8 cellular contexts compared by ENCODE assay signal in the genomic region with DNA sequence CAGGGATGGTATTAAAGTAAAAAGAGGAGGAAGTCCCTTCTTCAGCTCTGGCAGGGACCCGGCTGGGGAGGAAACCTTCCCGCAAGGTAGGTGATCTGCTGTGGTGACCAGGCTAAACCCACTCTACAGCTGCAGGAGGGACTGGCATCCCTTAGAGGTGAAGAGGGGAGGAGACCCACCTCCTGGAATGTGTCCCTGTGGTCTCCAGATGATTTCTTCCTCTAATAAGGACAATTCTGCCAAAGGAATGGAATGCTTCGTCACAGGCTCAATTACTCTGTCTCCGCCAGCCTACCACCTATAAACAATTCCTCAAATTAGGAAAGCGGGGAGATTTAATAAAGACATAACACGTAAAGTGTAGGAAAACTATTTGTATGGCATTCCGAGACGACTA. TPM values are rescaled to one million over a fixed set of nuclear protein-coding genes. Genes with fewer than 3 reads are reported as not detected.
A peak's percentile ranks its signal among the peaks of the same experiment; 100 is the strongest.
DNase-seq lines count a peak whose midpoint lies in the region; ATAC-seq and TF ChIP-seq lines count a peak whose summit lies in the region.

No MANE protein-coding gene starts in this region.

- no peak for ATAC-seq in stimulated activated naive CD8-positive, alpha-beta T cell treated with anti-CD3 and anti-CD28 coated beads, Interleukin-15, Interleukin-2, amounts not matched to agents 100 U/mL and 50 U/mL, for 24 hours
- no peak for ATAC-seq in HG03175 (IDR thresholded peaks at IDR 0.05; ENCODE audit: unreplicated experiment)
- ATAC-seq in GM19351 (IDR thresholded peaks at IDR 0.05; ENCODE audit: unreplicated experiment), result no peak

- TF ChIP-seq POLR2A in adrenal gland (IDR thresholded peaks at IDR 0.05), result no peak

- no peak for TF ChIP-seq CTCF in adrenal gland (IDR thresholded peaks at IDR 0.05)

- peaks cover 6 to 27% of the 10 kb centered on the region in 2 donors for H3K4me1 ChIP-seq in adrenal gland (replicated peaks in 1 of 2)

- no peaks in the 10 kb centered on the region for H3K27me3 ChIP-seq in adrenal gland

- 13 to 16% (median 13%) methylated on average over 8 of the region's 8 CpGs for whole genome bisulfite sequencing in adrenal gland, 4 donors

- H3K27ac ChIP-seq in adrenal gland, result peak overlapping the region in 1 of 5 donors; percentile 57

- peak overlapping the region in 3 of 4 donors; percentile 13 to 81 (median 31) for H3K4me3 ChIP-seq in adrenal gland

- no peaks in the 10 kb centered on the region for H3K9me3 ChIP-seq in adrenal gland (replicated peaks in 1 of 3)

- no peaks in the 10 kb centered on the region for H3K36me3 ChIP-seq in adrenal gland (replicated peaks in 1 of 2)

- DNase-seq in stimulated activated naive CD4-positive, alpha-beta T cell (lab: John Stamatoyannopoulos, UW), result peak in 4 of 6 experiments; percentile 1 to 41 (median 21)
- no peak for DNase-seq in stimulated activated naive CD4-positive, alpha-beta T cell treated with Interleukin-2 at 50 U/mL for 16 hours (lab: John Stamatoyannopoulos, UW)
- DNase-seq in adrenal gland (peak in 5 of 7 donors; percentile 2 to 27 (median 18)), iPS-NIHi7 (ENCODE audit: extremely low spot score) (peak; percentile 35), SIG-M5 (lab: John Stamatoyannopoulos, UW) (no peak)
- DNase-seq in stimulated activated naive CD8-positive, alpha-beta T cell treated with anti-CD3 and anti-CD28 coated beads, Interleukin-15, Interleukin-2, amounts not matched to agents 100 U/mL and 50 U/mL, for 24 hours, result peak; percentile 13

- intact Hi-C loops in adrenal gland (cut with DNase I), result loop anchor here (2.0 to 10.0 kb wide), 4 partner anchors 49 to 959 kb away; no protein-coding TSS in a partner anchor

RNA-seq across cellular contexts. Expression of a gene that starts 0.6 kb away (rescaled TPM):
- 10 to 100 TPM; 15.3 to 59.4 (median 31.1) TPM for total RNA-seq in adrenal gland
- 10 to 100 TPM in 1 of 3 donors, 1 to 10 TPM in 2; 3.9 to 29.8 (median 9.5) TPM for polyA plus RNA-seq in adrenal gland

RNA-seq across cellular contexts. Expression of a gene that starts 47.0 kb away (rescaled TPM):
- total RNA-seq in adrenal gland, result 100 to 1,000 TPM in 5 of 8 donors, 10 to 100 TPM in 3; 34.1 to 321 (median 117) TPM
- polyA plus RNA-seq in adrenal gland, result 100 to 1,000 TPM in 2 of 3 donors, 10 to 100 TPM in 1; 82.4 to 152 (median 109) TPM

Comparison
In these comparisons a context has a peak if more than half of its experiments do, and no peak if none do; other contexts are left out.
1. DNase-seq: peak in stimulated activated naive CD4-positive, alpha-beta T cell (4 of 6), adrenal gland (5 of 7), iPS-NIHi7 (single experiment) and stimulated activated naive CD8-positive, alpha-beta T cell treated with anti-CD3 and anti-CD28 coated beads, Interleukin-15, Interleukin-2, amounts not matched to agents 100 U/mL and 50 U/mL, for 24 hours (single experiment); none in stimulated activated naive CD4-positive, alpha-beta T cell treated with Interleukin-2 at 50 U/mL for 16 hours (single experiment) and SIG-M5 (single experiment).